In the genomic region with DNA sequence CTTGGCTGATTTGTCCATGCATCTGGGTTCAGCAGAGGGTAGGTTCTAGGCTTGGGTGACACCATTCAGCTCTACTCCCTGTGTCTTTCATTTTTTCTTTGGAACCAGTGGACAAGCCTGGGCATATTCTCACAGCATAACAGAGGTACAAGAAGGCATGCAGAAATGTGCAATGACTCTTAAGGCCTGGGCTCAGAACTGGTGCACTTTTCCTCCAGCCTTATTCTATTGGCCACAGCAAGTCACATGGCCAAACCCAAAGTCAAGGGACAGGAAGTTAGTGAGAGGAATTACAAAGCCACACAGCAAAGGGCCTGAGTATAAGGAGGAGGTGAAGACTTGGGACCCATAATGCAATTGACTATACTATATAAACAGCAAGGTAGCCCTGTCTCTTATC, we compare ENCODE assay signal across 1 cellular context.
A peak's percentile ranks its signal among the peaks of the same experiment; 100 is the strongest.
TF ChIP-seq lines count a peak whose summit lies in the region.

No MANE protein-coding gene starts in this region.

TF ChIP-seq in WTC11, 78 proteins besides CTCF, POLR2A, EP300 and RAD21 (continued from another document):
- TF ChIP-seq, protein P1, sequence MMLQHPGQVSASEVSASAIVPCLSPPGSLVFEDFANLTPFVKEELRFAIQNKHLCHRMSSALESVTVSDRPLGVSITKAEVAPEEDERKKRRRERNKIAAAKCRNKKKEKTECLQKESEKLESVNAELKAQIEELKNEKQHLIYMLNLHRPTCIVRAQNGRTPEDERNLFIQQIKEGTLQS (CRISPR knock-in tag; conservative IDR thresholded peaks at IDR 0.05), result no peak
- TF ChIP-seq, protein P2, sequence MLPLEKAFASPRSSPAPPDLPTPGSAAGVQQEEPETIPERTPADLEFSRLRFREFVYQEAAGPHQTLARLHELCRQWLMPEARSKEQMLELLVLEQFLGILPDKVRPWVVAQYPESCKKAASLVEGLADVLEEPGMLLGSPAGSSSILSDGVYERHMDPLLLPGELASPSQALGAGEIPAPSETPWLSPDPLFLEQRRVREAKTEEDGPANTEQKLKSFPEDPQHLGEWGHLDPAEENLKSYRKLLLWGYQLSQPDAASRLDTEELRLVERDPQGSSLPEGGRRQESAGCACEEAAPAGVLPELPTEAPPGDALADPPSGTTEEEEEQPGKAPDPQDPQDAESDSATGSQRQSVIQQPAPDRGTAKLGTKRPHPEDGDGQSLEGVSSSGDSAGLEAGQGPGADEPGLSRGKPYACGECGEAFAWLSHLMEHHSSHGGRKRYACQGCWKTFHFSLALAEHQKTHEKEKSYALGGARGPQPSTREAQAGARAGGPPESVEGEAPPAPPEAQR (CRISPR knock-in tag; IDR thresholded peaks at IDR 0.05), result no peak
- TF ChIP-seq SMAD3 (CRISPR knock-in tag; IDR thresholded peaks at IDR 0.05; ENCODE audit: borderline replicate concordance) (no peak), NFYB (CRISPR knock-in tag; conservative IDR thresholded peaks at IDR 0.05; ENCODE audit: low read depth) (peak; percentile 44; the same call in 1 of the 2 replicates), ESRRA (CRISPR knock-in tag; IDR thresholded peaks at IDR 0.05; ENCODE audit: borderline replicate concordance) (no peak), JAZF1 (CRISPR knock-in tag; IDR thresholded peaks at IDR 0.05) (no peak)
- TF ChIP-seq, protein P3, sequence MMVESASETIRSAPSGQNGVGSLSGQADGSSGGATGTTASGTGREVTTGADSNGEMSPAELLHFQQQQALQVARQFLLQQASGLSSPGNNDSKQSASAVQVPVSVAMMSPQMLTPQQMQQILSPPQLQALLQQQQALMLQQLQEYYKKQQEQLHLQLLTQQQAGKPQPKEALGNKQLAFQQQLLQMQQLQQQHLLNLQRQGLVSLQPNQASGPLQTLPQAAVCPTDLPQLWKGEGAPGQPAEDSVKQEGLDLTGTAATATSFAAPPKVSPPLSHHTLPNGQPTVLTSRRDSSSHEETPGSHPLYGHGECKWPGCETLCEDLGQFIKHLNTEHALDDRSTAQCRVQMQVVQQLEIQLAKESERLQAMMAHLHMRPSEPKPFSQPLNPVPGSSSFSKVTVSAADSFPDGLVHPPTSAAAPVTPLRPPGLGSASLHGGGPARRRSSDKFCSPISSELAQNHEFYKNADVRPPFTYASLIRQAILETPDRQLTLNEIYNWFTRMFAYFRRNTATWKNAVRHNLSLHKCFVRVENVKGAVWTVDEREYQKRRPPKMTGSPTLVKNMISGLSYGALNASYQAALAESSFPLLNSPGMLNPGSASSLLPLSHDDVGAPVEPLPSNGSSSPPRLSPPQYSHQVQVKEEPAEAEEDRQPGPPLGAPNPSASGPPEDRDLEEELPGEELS (CRISPR knock-in tag; IDR thresholded peaks at IDR 0.05), result no peak
- TF ChIP-seq, protein P4, sequence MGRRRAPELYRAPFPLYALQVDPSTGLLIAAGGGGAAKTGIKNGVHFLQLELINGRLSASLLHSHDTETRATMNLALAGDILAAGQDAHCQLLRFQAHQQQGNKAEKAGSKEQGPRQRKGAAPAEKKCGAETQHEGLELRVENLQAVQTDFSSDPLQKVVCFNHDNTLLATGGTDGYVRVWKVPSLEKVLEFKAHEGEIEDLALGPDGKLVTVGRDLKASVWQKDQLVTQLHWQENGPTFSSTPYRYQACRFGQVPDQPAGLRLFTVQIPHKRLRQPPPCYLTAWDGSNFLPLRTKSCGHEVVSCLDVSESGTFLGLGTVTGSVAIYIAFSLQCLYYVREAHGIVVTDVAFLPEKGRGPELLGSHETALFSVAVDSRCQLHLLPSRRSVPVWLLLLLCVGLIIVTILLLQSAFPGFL (CRISPR knock-in tag; IDR thresholded peaks at IDR 0.05; ENCODE audit: borderline replicate concordance), result no peak
- TF ChIP-seq, protein P5, sequence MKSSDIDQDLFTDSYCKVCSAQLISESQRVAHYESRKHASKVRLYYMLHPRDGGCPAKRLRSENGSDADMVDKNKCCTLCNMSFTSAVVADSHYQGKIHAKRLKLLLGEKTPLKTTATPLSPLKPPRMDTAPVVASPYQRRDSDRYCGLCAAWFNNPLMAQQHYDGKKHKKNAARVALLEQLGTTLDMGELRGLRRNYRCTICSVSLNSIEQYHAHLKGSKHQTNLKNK (CRISPR knock-in tag; IDR thresholded peaks at IDR 0.05), result no peak
- TF ChIP-seq, protein P6, sequence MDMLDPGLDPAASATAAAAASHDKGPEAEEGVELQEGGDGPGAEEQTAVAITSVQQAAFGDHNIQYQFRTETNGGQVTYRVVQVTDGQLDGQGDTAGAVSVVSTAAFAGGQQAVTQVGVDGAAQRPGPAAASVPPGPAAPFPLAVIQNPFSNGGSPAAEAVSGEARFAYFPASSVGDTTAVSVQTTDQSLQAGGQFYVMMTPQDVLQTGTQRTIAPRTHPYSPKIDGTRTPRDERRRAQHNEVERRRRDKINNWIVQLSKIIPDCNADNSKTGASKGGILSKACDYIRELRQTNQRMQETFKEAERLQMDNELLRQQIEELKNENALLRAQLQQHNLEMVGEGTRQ (CRISPR knock-in tag; IDR thresholded peaks at IDR 0.05), result peak; percentile 56; the same call in 1 of the 2 replicates
- TF ChIP-seq, protein P7, sequence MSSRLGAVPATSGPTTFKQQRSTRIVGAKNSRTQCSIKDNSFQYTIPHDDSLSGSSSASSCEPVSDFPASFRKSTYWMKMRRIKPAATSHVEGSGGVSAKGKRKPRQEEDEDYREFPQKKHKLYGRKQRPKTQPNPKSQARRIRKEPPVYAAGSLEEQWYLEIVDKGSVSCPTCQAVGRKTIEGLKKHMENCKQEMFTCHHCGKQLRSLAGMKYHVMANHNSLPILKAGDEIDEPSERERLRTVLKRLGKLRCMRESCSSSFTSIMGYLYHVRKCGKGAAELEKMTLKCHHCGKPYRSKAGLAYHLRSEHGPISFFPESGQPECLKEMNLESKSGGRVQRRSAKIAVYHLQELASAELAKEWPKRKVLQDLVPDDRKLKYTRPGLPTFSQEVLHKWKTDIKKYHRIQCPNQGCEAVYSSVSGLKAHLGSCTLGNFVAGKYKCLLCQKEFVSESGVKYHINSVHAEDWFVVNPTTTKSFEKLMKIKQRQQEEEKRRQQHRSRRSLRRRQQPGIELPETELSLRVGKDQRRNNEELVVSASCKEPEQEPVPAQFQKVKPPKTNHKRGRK (CRISPR knock-in tag; IDR thresholded peaks at IDR 0.05; ENCODE audit: borderline replicate concordance), result no peak
TF ChIP-seq in WTC11: peak in this region for 2.
